In the genomic region with DNA sequence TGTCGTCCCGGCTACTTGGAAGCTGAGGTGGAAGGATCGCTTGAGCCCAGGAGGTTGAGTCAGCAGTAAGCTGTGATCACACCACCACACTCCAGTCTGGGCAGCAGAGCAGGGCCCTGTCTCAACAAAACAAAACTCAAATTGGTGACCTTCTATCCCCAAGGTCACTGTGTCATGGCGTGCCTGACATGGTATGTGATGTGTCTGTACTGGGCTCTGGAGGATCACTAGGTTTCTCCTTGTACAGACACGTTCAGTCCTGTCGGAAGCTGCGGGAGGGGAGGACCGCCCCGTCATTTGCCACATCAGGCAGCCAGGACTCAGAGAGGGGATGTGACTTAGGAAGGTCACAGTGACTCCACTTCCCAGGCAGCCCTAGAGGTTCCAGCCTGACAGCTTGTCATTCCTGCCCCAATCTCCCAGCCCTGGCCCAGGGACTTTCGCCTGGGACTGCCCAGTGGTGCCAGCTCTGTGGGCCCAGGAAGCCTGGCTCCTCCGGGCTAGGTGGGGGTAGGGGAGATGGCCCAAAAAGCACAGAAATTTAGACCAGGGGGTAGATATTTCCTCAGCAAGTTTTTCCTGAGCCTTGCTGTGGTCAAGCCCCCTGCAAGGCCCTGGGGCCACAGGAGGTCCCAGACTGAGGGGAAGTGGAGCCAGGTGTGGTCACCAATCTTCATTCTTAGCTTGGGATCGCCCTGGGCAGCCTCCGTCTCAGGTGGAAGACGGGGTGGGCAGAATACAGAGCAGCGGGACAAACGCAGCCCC, we compare ENCODE assay signal across 10 cellular contexts. TPM values are rescaled to one million over a fixed set of nuclear protein-coding genes. Genes with fewer than 3 reads are reported as not detected.
DNase-seq lines count a peak whose midpoint lies in the region; ATAC-seq and TF ChIP-seq lines count a peak whose summit lies in the region.
"Had no signal": no experiment of that assay in that cellular context is flagged by ENCODE, and none has a peak within 500 bp of the region (broad histone marks: within the 10 kb centered on the region; RNA-seq: fewer than 3 reads in every experiment).

No MANE protein-coding gene starts in this region.

- no peaks in the 10 kb centered on the region for H3K9me3 ChIP-seq in Panc1 (ENCODE audit: control insufficient read depth, insufficient read depth, low read depth, low read length)
- no peaks in the 10 kb centered on the region for H3K9me3 ChIP-seq in upper lobe of left lung

- H3K27me3 ChIP-seq in Panc1 (ENCODE audit: control insufficient read depth, insufficient read depth, low read length) (no peaks in the 10 kb centered on the region), upper lobe of left lung (no peaks in the 10 kb centered on the region)

- 69 to 70% methylated on average over 5 to 14 of the region's 16 CpGs for WGBS in upper lobe of left lung, 2 donors

- H3K4me3 ChIP-seq in Panc1 (ENCODE audit: low read depth in 2 of 2, low read length in 2 of 2) (no peak overlapping the region), upper lobe of left lung (no peak overlapping the region)

- no TSS peak for BruUV-seq in Panc1 (replicated peaks; lab: Mats Ljungman, UMichigan)

- POLR2A ChIA-PET in Panc1 (lab: Charles Lee), result interaction anchor here (0.6 to 1.4 kb wide), 3 partner anchors 9 to 107 kb away, joined by 3 to 10 read pairs (median 3); no protein-coding TSS in a partner anchor

- H3K36me3 ChIP-seq in Panc1 (ENCODE audit: control insufficient read depth, insufficient read depth, low read length), result no peaks in the 10 kb centered on the region; the same call in 1 of the 2 replicates
- peaks cover 0 to 16% (median 8%) of the 10 kb centered on the region in 4 donors for H3K36me3 ChIP-seq in upper lobe of left lung

- TF ChIP-seq CTCF in Panc1 (IDR thresholded peaks at IDR 0.05), result no peak
- no peak for TF ChIP-seq CTCF in upper lobe of left lung (IDR thresholded peaks at IDR 0.05)

- ATAC-seq in Panc1 (no peak), upper lobe of left lung (ENCODE audit: low FRiP score in 2 of 2) (no peak), GM18505 (IDR thresholded peaks at IDR 0.05; ENCODE audit: unreplicated experiment) (no peak), HG03175 (IDR thresholded peaks at IDR 0.05; ENCODE audit: unreplicated experiment) (no peak)
- ATAC-seq: activated CD8-positive, alpha-beta memory T cell treated with anti-CD3 and anti-CD28 coated beads, Interleukin-2, amount 10 ng/mL, durations not matched to agents 7 days and 5 days had no signal

- intact Hi-C loops in Panc1 (cut with micrococcal nuclease; ENCODE audit: unreplicated experiment), result no loop called here

- H3K4me1 ChIP-seq in Panc1 (ENCODE audit: control insufficient read depth, insufficient read depth, low read length) (peaks cover 63% of the 10 kb centered on the region), upper lobe of left lung (peaks cover 74 to 89% (median 83%) of the 10 kb centered on the region in 4 donors)

- DNase-seq in Panc1 (ENCODE audit: low read depth, low spot score) (no peak), epithelial cell of prostate (ENCODE audit: low read depth, low spot score) (peak; percentile 81), lung microvascular endothelial cell (ENCODE audit: low read depth in 2 of 2) (peak; percentile 62 to 72), upper lobe of left lung (peak in 1 of 2 donors; percentile 46), HuH-7 (ENCODE audit: low spot score) (no peak)
- DNase-seq in stimulated activated CD4-positive, alpha-beta T cell treated with anti-CD3 and anti-CD28 coated beads, Interleukin-12 subunit alpha, Interleukin-12 subunit beta, amount 100 ng/mL, for 4 hours, result no peak
- DNase-seq: activated CD8-positive, alpha-beta memory T cell treated with anti-CD3 and anti-CD28 coated beads, Interleukin-2, amount 10 ng/mL, durations not matched to agents 7 days and 5 days; NCI-H1930 had no signal

- in situ Hi-C loops in Panc1 (cut with HindIII; ENCODE audit: low pct_unique_long_range_greater_than_20kb, low sequenced_read_pairs), result no loop called here

- CTCF ChIA-PET in Panc1 (lab: Charles Lee), result interaction anchor here (0.6 kb wide), 1 partner anchor 38 kb away, joined by 10 read pairs; no protein-coding TSS in a partner anchor

- H3K27ac ChIP-seq in Panc1 (ENCODE audit: low read length) (peak overlapping the region; percentile 34), epithelial cell of prostate (peak overlapping the region; percentile 97), upper lobe of left lung (peak overlapping the region; percentile 95 to 100 (median 99))

- TF ChIP-seq POLR2A in upper lobe of left lung (IDR thresholded peaks at IDR 0.05) (no peak), GM18505 (IDR thresholded peaks at IDR 0.05; ENCODE audit: borderline replicate concordance, extremely low read depth, insufficient read depth, insufficient read length) (no peak)

- TF ChIP-seq EP300 in upper lobe of left lung (IDR thresholded peaks at IDR 0.05), result no peak

RNA-seq across cellular contexts. Expression of gene TRIOBP, which starts 53.2 kb away (rescaled TPM):
- total RNA-seq in Panc1 (2021; ENCODE audit: unreplicated experiment), result 50.5 TPM
- polyA plus RNA-seq in Panc1 (2012; ENCODE audit: insufficient read length), result 64.5 TPM
- 79.8 and 156 TPM in 2 replicates for total RNA-seq in lung microvascular endothelial cell
- 100 to 1,000 TPM in 4 of 6 donors, 10 to 100 TPM in 2; 76.5 to 151 (median 113) TPM for total RNA-seq in upper lobe of left lung

RNA-seq across cellular contexts. Expression of gene GCAT, which starts 57.7 kb away (rescaled TPM):
- total RNA-seq in Panc1 (2021; ENCODE audit: unreplicated experiment) (11.2 TPM), lung microvascular endothelial cell (11.9 and 19.8 TPM in 2 replicates), upper lobe of left lung (10 to 100 TPM in 2 of 6 donors, 1 to 10 TPM in 4; 2.7 to 16.7 (median 7.5) TPM)
- 10.0 TPM for polyA plus RNA-seq in Panc1 (2012; ENCODE audit: insufficient read length)

Comparison
In these comparisons a context has a peak if more than half of its experiments do, and no peak if none do; other contexts are left out.
1. DNase-seq: peak in epithelial cell of prostate (single experiment) and lung microvascular endothelial cell (2 of 2); none in Panc1 (single experiment), stimulated activated CD4-positive, alpha-beta T cell treated with anti-CD3 and anti-CD28 coated beads, Interleukin-12 subunit alpha, Interleukin-12 subunit beta, amount 100 ng/mL, for 4 hours (single experiment) and HuH-7 (single experiment).
2. H3K27ac ChIP-seq: peak in every context shown above with its lines; median percentile 99 in upper lobe of left lung; 97 in epithelial cell of prostate; 34 in Panc1.